ENCODE assay signal across 18 cellular contexts in the genomic region with DNA sequence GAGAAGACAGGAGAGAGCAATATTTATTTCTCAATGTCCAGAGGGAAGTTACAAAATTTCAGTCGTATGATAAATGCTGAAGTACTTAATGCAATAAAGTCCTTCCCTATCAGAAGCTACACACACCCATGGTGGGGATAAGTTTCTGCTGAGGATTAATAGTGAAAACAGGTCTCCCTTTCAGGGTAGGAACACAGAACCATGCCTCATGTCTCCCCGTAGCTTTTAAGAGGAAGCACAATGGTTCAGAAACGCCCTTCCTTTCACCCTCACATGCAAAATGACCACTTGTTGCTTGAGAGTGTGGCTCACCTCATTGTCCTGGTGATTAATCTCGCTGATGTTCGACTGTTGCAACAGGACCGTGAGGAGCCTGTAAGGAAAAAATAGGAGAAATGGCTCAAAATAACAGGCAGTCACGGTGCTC.
DNase-seq lines count a peak whose midpoint lies in the region; ATAC-seq, FAIRE-seq and TF ChIP-seq lines count a peak whose summit lies in the region.
"Had no signal": no experiment of that assay in that cellular context is flagged by ENCODE, and none has a peak within 500 bp of the region (broad histone marks: within the 10 kb centered on the region; RNA-seq: fewer than 3 reads in every experiment).

No MANE protein-coding gene starts in this region.

- H3K14ac ChIP-seq in neuronal stem cell (ENCODE audit: low read length): no peak overlapping the region

- POLR2A ChIA-PET in activated CD4-positive, alpha-beta T cell treated with anti-CD3 and anti-CD28 coated beads for 36 hours (lab: Charles Lee): no interaction called here

- no peaks in the 10 kb centered on the region for H3K79me1 ChIP-seq in neuronal stem cell (ENCODE audit: low read depth, low read length)

- FAIRE-seq in bronchial epithelial cell (lab: Jason Lieb, UNC) (no peak), HTR-8/SVneo (lab: Jason Lieb, UNC) (no peak)
- FAIRE-seq: A204.1, small intestine had no signal

- H4K8ac ChIP-seq in neuronal stem cell (ENCODE audit: low read depth, low read length): no peak overlapping the region

- H3K27ac Mint-ChIP-seq in activated CD4-positive, alpha-beta T cell treated with anti-CD3 and anti-CD28 coated beads for 36 hours: peak overlapping the region; percentile 88
- H3K27ac Mint-ChIP-seq in stimulated activated effector memory CD8-positive, alpha-beta T cell treated with anti-CD3 and anti-CD28 coated beads, Interleukin-12 subunit alpha, Interleukin-12 subunit beta, amount 100 ng/mL, for 72 hours: no peak overlapping the region

- no peak overlapping the region for H3K4ac ChIP-seq in neuronal stem cell (ENCODE audit: low read length)

- H3K27me3 ChIP-seq in bronchial epithelial cell (ENCODE audit: control insufficient read depth, insufficient read depth, low read length): no peaks in the 10 kb centered on the region
- no peaks in the 10 kb centered on the region for H3K27me3 ChIP-seq in neuronal stem cell (ENCODE audit: control insufficient read depth in 3 of 3, insufficient read depth in 3 of 3, low read depth in 1 of 3, low read length in 3 of 3)

- H3K23ac ChIP-seq in neuronal stem cell (ENCODE audit: low read depth, low read length, poor library complexity): no peak overlapping the region

- no peak overlapping the region for H3K4me3 ChIP-seq in bronchial epithelial cell (ENCODE audit: low read depth, low read length)
- H3K4me3 ChIP-seq in neuronal stem cell (ENCODE audit: low read length in 2 of 2): no peak overlapping the region
- H3K4me3 ChIP-seq: GM23248, thoracic aorta had no signal

- CTCF ChIA-PET in activated CD4-positive, alpha-beta T cell treated with anti-CD3 and anti-CD28 coated beads for 36 hours (lab: Charles Lee): interaction anchor here (2.1 kb wide), 1 partner anchor 12 kb away, joined by 13 read pairs; no protein-coding TSS in a partner anchor

- peaks cover 77% of the 10 kb centered on the region for H3K4me1 Mint-ChIP-seq in activated CD4-positive, alpha-beta T cell treated with anti-CD3 and anti-CD28 coated beads for 36 hours
- H3K4me1 Mint-ChIP-seq in stimulated activated effector memory CD8-positive, alpha-beta T cell treated with anti-CD3 and anti-CD28 coated beads, Interleukin-12 subunit alpha, Interleukin-12 subunit beta, amount 100 ng/mL, for 72 hours: peaks cover 20% of the 10 kb centered on the region

- no peaks in the 10 kb centered on the region for H3K27me3 Mint-ChIP-seq in activated CD4-positive, alpha-beta T cell treated with anti-CD3 and anti-CD28 coated beads for 36 hours

- no peak overlapping the region for H2BK5ac ChIP-seq in neuronal stem cell (ENCODE audit: low read length)

- peaks cover 9 to 12% of the 10 kb centered on the region in 2 donors for H3K4me1 ChIP-seq in neuronal stem cell (ENCODE audit: control insufficient read depth in 2 of 2, insufficient read depth in 1 of 2, low read depth in 1 of 2, low read length in 2 of 2)

- no peak overlapping the region for H2BK15ac ChIP-seq in neuronal stem cell (ENCODE audit: low read length)

- DNase-seq in activated CD4-positive, alpha-beta T cell treated with anti-CD3 and anti-CD28 coated beads for 36 hours: no peak
- no peak for DNase-seq in activated CD4-positive, alpha-beta T cell treated with anti-CD3 and anti-CD28 coated beads for 48 hours
- peak; percentile 81 to 91 for DNase-seq in NOMO-1 (lab: John Stamatoyannopoulos, UW; ENCODE audit: unreplicated experiment in 2 of 2)
- DNase-seq in bronchial epithelial cell (ENCODE audit: low read depth): peak; percentile 14
- DNase-seq in neuronal stem cell (ENCODE audit: low spot score): no peak
- no peak for DNase-seq in HTR-8/SVneo (ENCODE audit: insufficient read length, low spot score)
- DNase-seq in stimulated activated effector memory CD8-positive, alpha-beta T cell treated with anti-CD3 and anti-CD28 coated beads, Interleukin-12 subunit alpha, Interleukin-12 subunit beta, amount 100 ng/mL, for 72 hours (ENCODE audit: low spot score in 2 of 2): no peak
- DNase-seq: activated CD4-positive, alpha-beta T cell treated with anti-CD3 and anti-CD28 coated beads, Interleukin-2, amount 50 U/mL, for 4 hours; cortex of kidney; DMS153; GM23248; NCI-H1092 treated with DMSO at 0.1 percent for 48 hours; NCI-H526 treated with DMSO at 0.1 percent for 48 hours; SK-N-SH; small intestine had no signal

- no peaks in the 10 kb centered on the region for H3K36me3 Mint-ChIP-seq in activated CD4-positive, alpha-beta T cell treated with anti-CD3 and anti-CD28 coated beads for 36 hours (ENCODE audit: low read depth)
- no peaks in the 10 kb centered on the region for H3K36me3 Mint-ChIP-seq in stimulated activated effector memory CD8-positive, alpha-beta T cell treated with anti-CD3 and anti-CD28 coated beads, Interleukin-12 subunit alpha, Interleukin-12 subunit beta, amount 100 ng/mL, for 72 hours

- H3K4me2 ChIP-seq in neuronal stem cell (ENCODE audit: insufficient read depth, low read length, poor library complexity, severe bottlenecking): no peak overlapping the region
- H3K4me2 ChIP-seq: SK-N-SH had no signal

- H2BK120ac ChIP-seq in neuronal stem cell (ENCODE audit: low read depth, low read length): no peak overlapping the region

- no peaks in the 10 kb centered on the region for H3K9me3 Mint-ChIP-seq in activated CD4-positive, alpha-beta T cell treated with anti-CD3 and anti-CD28 coated beads for 36 hours (ENCODE audit: low read depth)
- H3K9me3 Mint-ChIP-seq in stimulated activated effector memory CD8-positive, alpha-beta T cell treated with anti-CD3 and anti-CD28 coated beads, Interleukin-12 subunit alpha, Interleukin-12 subunit beta, amount 100 ng/mL, for 72 hours: no peaks in the 10 kb centered on the region

- H3K18ac ChIP-seq in neuronal stem cell (ENCODE audit: low read length): no peak overlapping the region

- no peak overlapping the region for H3K27ac ChIP-seq in neuronal stem cell (replicated peaks; ENCODE audit: low read length)
- H3K27ac ChIP-seq: GM23248, thoracic aorta had no signal

- H3K9ac ChIP-seq in neuronal stem cell (ENCODE audit: low read depth, low read length, poor library complexity): no peak overlapping the region
- H3K9ac ChIP-seq: GM23248, SK-N-SH had no signal

- no peak overlapping the region for H4K91ac ChIP-seq in neuronal stem cell (ENCODE audit: low read depth, low read length, poor library complexity)

- peak overlapping the region; percentile 59 for H3K4me3 Mint-ChIP-seq in activated CD4-positive, alpha-beta T cell treated with anti-CD3 and anti-CD28 coated beads for 36 hours
- H3K4me3 Mint-ChIP-seq in stimulated activated effector memory CD8-positive, alpha-beta T cell treated with anti-CD3 and anti-CD28 coated beads, Interleukin-12 subunit alpha, Interleukin-12 subunit beta, amount 100 ng/mL, for 72 hours: no peak overlapping the region

- no peaks in the 10 kb centered on the region for H3K9me3 ChIP-seq in neuronal stem cell (replicated peaks in 1 of 2; ENCODE audit: control insufficient read depth in 2 of 2, insufficient read depth in 1 of 2, low read depth in 1 of 2, low read length in 2 of 2)
- H3K9me3 ChIP-seq: SK-N-SH, thoracic aorta had no signal

- H2AK5ac ChIP-seq in neuronal stem cell (ENCODE audit: low read depth, low read length): no peak overlapping the region

- H2AFZ ChIP-seq in neuronal stem cell (ENCODE audit: low read length): peak overlapping the region; percentile 45
- H2AFZ ChIP-seq: GM23248 had no signal

- intact Hi-C loops in activated CD4-positive, alpha-beta T cell treated with anti-CD3 and anti-CD28 coated beads for 36 hours (cut with DNase I, micrococcal nuclease): no loop called here

- no peaks in the 10 kb centered on the region for H3K36me3 ChIP-seq in bronchial epithelial cell (ENCODE audit: control insufficient read depth, insufficient read depth, low read length)
- no peaks in the 10 kb centered on the region for H3K36me3 ChIP-seq in neuronal stem cell (replicated peaks in 1 of 2; ENCODE audit: control insufficient read depth in 2 of 2, insufficient read depth in 2 of 2, low read length in 2 of 2)
- H3K36me3 ChIP-seq: thoracic aorta had no signal

- TF ChIP-seq CTCF in bronchial epithelial cell (IDR thresholded peaks at IDR 0.05; ENCODE audit: insufficient read depth, low read length, severe bottlenecking): no peak

- no peak for ATAC-seq in activated CD4-positive, alpha-beta T cell treated with anti-CD3 and anti-CD28 coated beads for 36 hours
- ATAC-seq in GM21737 (IDR thresholded peaks at IDR 0.05; ENCODE audit: unreplicated experiment): no peak
- no peak for ATAC-seq in stimulated activated effector memory CD8-positive, alpha-beta T cell treated with anti-CD3 and anti-CD28 coated beads, Interleukin-12 subunit alpha, Interleukin-12 subunit beta, amount 100 ng/mL, for 72 hours

- no peak overlapping the region for H2BK12ac ChIP-seq in neuronal stem cell (ENCODE audit: low read length)

- no CpG with 5 or more reads among the region's 7 CpGs for WGBS in neuronal stem cell (ENCODE audit: extremely low coverage in 2 of 2, insufficient read length in 2 of 2, insufficient replicate concordance in 1 of 2), 2 donors

Comparison
In these comparisons a context has a peak if more than half of its experiments do, and no peak if none do; other contexts are left out.
1. DNase-seq: peak in NOMO-1 (2 of 2) and bronchial epithelial cell (single experiment); none in activated CD4-positive, alpha-beta T cell treated with anti-CD3 and anti-CD28 coated beads for 36 hours (single experiment), activated CD4-positive, alpha-beta T cell treated with anti-CD3 and anti-CD28 coated beads for 48 hours (single experiment), neuronal stem cell (single experiment), HTR-8/SVneo (single experiment) and stimulated activated effector memory CD8-positive, alpha-beta T cell treated with anti-CD3 and anti-CD28 coated beads, Interleukin-12 subunit alpha, Interleukin-12 subunit beta, amount 100 ng/mL, for 72 hours (0 of 2).